In the genomic region with DNA sequence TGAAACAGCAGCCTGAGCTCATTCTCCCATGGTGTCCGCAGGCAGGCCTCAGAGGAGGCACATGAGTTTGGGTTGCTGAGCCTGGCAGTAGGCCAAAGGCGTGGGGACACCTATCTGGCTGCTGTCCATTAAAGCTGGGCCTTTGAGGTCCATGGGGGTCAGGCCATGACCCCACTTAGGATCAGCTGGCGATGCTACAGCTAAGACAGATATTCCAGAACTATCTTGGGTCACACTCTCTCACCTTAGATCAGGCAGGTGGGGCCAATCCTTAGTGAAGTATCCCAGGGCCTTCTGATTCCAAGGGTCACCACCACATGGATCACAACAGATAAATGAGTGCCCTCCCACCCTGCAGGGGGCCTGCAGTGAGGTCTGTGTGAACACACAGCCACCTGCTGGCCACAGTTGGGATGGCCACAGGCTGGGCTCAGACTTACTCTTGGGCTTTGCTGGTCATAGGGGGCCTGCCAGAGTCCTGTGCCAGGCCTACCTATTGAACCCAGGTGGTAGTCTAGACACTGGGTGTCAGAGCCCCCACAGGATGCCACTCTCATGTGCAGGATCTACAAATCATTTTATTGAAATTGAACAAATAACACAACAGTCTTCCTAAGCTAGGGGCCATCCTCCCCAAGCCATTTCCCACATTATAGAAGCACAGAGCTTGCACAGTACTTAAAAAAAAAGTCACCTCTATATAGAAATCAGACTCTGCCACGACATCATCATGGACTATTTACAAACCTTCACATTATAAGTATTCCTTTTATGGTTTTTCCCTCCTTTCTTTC, we compare ENCODE assay signal across 8 cellular contexts. TPM values are rescaled to one million over a fixed set of nuclear protein-coding genes. Genes with fewer than 3 reads are reported as not detected.
DNase-seq lines count a peak whose midpoint lies in the region; ATAC-seq and TF ChIP-seq lines count a peak whose summit lies in the region.

No MANE protein-coding gene starts in this region.

- no peak overlapping the region for H2AFZ ChIP-seq in osteoblast (ENCODE audit: low read length)

- peaks cover 20% of the 10 kb centered on the region for H3K36me3 ChIP-seq in osteoblast (ENCODE audit: insufficient read depth, low read length)

- H3K9me3 ChIP-seq in osteoblast (ENCODE audit: low read depth, low read length): no peaks in the 10 kb centered on the region

- no peak overlapping the region for H3K4me2 ChIP-seq in osteoblast (ENCODE audit: insufficient read depth, low read length)

- peak in 8 of 14 donors; percentile 22 to 60 (median 40) for DNase-seq in C1 segment of cervical spinal cord (lab: John Stamatoyannopoulos, UW)
- peak; percentile 73 for DNase-seq in RKO (ENCODE audit: low spot score)
- DNase-seq in activated gamma-delta T cell treated with anti-CD3 and anti-CD28 coated beads, Interleukin-2, amount 50 U/mL, for 16 hours (ENCODE audit: low read depth): peak; percentile 37
- DNase-seq in fibroblast of the conjunctiva (ENCODE audit: low read depth): peak; percentile 49
- DNase-seq in osteoblast (ENCODE audit: insufficient read length, low spot score, missing footprints): peak; percentile 99
- DNase-seq in cortex of kidney (lab: John Stamatoyannopoulos, UW): no peak

- ATAC-seq in HG03571 (IDR thresholded peaks at IDR 0.05; ENCODE audit: unreplicated experiment): peak; percentile 23
- no peak for ATAC-seq in GM18870 (IDR thresholded peaks at IDR 0.05; ENCODE audit: unreplicated experiment)

- no peak overlapping the region for H3K4me3 ChIP-seq in osteoblast (ENCODE audit: insufficient read depth, low read length)

- no peak overlapping the region for H3K27ac ChIP-seq in osteoblast (ENCODE audit: low read depth, low read length)

- peaks cover 34% of the 10 kb centered on the region for H3K79me2 ChIP-seq in osteoblast (ENCODE audit: insufficient read depth, low read length)

- H4K20me1 ChIP-seq in osteoblast (ENCODE audit: insufficient read depth, low read length): peaks cover 16% of the 10 kb centered on the region

- TF ChIP-seq CTCF in osteoblast (IDR thresholded peaks at IDR 0.05; ENCODE audit: extremely low read depth, low read depth, low read length): peak; percentile 84

- no peaks in the 10 kb centered on the region for H3K27me3 ChIP-seq in osteoblast (ENCODE audit: insufficient read depth, low read length)

- H3K4me1 ChIP-seq in osteoblast (ENCODE audit: insufficient read depth, low read length): peaks cover 26% of the 10 kb centered on the region

RNA-seq across cellular contexts. Expression of gene HYAL2, which starts 2.0 kb away (rescaled TPM):
- total RNA-seq in osteoblast: 32.9 and 34.2 TPM in 2 replicates

RNA-seq across cellular contexts. Expression of gene TUSC2, which starts 3.5 kb away (rescaled TPM):
- 15.9 and 16.6 TPM in 2 replicates for total RNA-seq in osteoblast

RNA-seq across cellular contexts. Expression of gene RASSF1, which starts 16.1 kb away (rescaled TPM):
- total RNA-seq in osteoblast: 17.4 and 18.1 TPM in 2 replicates

RNA-seq across cellular contexts. Expression of gene ZMYND10, which starts 21.0 kb away (rescaled TPM):
- total RNA-seq in osteoblast: 0.88 and 2.9 TPM in 2 replicates

RNA-seq across cellular contexts. Expression of gene HYAL1, which starts 21.2 kb away (rescaled TPM):
- under 0.01 and 0.59 TPM in 2 replicates for total RNA-seq in osteoblast
